18 cellular contexts compared by ENCODE assay signal in the genomic region with DNA sequence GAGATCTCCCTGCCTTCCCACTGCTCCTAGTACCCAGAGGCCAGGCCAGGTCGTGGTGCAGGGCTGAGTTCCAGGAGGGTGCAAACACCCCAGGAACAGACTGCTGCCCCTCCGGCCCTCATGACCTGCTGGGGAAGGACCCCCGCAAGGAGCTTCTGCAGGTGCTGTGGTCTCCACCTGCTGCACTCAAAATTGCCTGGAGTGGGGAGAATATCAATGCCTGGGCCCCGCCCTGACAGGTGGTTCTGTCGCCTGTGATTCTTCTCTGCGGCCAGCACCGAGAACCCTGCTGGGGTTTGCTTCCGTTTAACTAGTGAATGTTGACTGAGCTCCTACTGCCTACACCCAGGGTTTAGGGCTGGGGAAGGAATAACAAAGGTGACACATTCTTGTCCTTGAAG. TPM values are rescaled to one million over a fixed set of nuclear protein-coding genes. Genes with fewer than 3 reads are reported as not detected.
A peak's percentile ranks its signal among the peaks of the same experiment; 100 is the strongest.
DNase-seq lines count a peak whose midpoint lies in the region.
"Had no signal": no experiment of that assay in that cellular context is flagged by ENCODE, and none has a peak within 500 bp of the region (broad histone marks: within the 10 kb centered on the region; RNA-seq: fewer than 3 reads in every experiment).

No MANE protein-coding gene starts in this region.

- H3K27me3 ChIP-seq in mesenchymal stem cell (ENCODE audit: control insufficient read depth in 1 of 2, insufficient read depth in 1 of 2, low read length in 2 of 2), result peaks cover 0 to 58% of the 10 kb centered on the region in 2 experiments
- H3K27me3 ChIP-seq: uterus had no signal

- no peak overlapping the region for H3K4ac ChIP-seq in mesenchymal stem cell (ENCODE audit: low read depth in 1 of 2, low read length in 2 of 2)

- H2BK5ac ChIP-seq in mesenchymal stem cell (ENCODE audit: low read depth, low read length, poor library complexity, severe bottlenecking), result no peak overlapping the region

- peak overlapping the region; percentile 92 for H2AK5ac ChIP-seq in mesenchymal stem cell (ENCODE audit: low read length, severe bottlenecking)

- H3K79me1 ChIP-seq in mesenchymal stem cell (replicated peaks; ENCODE audit: low read length, poor library complexity, severe bottlenecking), result peaks cover 1% of the 10 kb centered on the region

- no peak overlapping the region for H3K27ac ChIP-seq in mesenchymal stem cell (ENCODE audit: low read length, poor library complexity, severe bottlenecking)
- H3K27ac ChIP-seq: uterus had no signal

- no peak overlapping the region for H2AFZ ChIP-seq in mesenchymal stem cell (ENCODE audit: low read depth, low read length)

- DNase-seq in DMS153 (lab: John Stamatoyannopoulos, UW) (peak; percentile 70), NCI-H1092 treated with DMSO at 0.1 percent for 48 hours (lab: John Stamatoyannopoulos, UW) (peak; percentile 78), NCI-H748 treated with DMSO at 0.1 percent for 48 hours (lab: John Stamatoyannopoulos, UW) (peak; percentile 85), mesenchymal stem cell (no peak), RPMI8226 (no peak), GF-D8 (lab: John Stamatoyannopoulos, UW) (no peak), A172 (ENCODE audit: low spot score) (no peak), iPS-NIHi7 (ENCODE audit: extremely low spot score) (no peak)
- DNase-seq: activated CD8-positive, alpha-beta T cell treated with anti-CD3 and anti-CD28 coated beads for 36 hours; aorta; stimulated activated CD4-positive, alpha-beta T cell treated with anti-CD3 and anti-CD28 coated beads, Interleukin-12 subunit alpha, Interleukin-12 subunit beta, amount 100 ng/mL, for 4 hours; stimulated activated naive CD8-positive, alpha-beta T cell treated with anti-CD3 and anti-CD28 coated beads, Interleukin-15, amount 100 ng/mL, for 72 hours had no signal

- no peak overlapping the region for H3K23ac ChIP-seq in mesenchymal stem cell (ENCODE audit: low read length in 2 of 2)

- no peak overlapping the region for H2BK15ac ChIP-seq in mesenchymal stem cell (ENCODE audit: low read depth, poor library complexity, severe bottlenecking)

- peaks cover 0 to 8% of the 10 kb centered on the region in 2 experiments for H3K36me3 ChIP-seq in mesenchymal stem cell (ENCODE audit: control insufficient read depth in 1 of 2, insufficient read depth in 2 of 2, low read depth in 1 of 2, low read length in 2 of 2)
- H3K36me3 ChIP-seq: HAP-1, uterus had no signal

- no peak overlapping the region for H4K8ac ChIP-seq in mesenchymal stem cell (ENCODE audit: low read length)

- H3K18ac ChIP-seq in mesenchymal stem cell (ENCODE audit: low read depth in 1 of 2, low read length in 2 of 2), result no peak overlapping the region

- no peak overlapping the region for H2BK12ac ChIP-seq in mesenchymal stem cell (ENCODE audit: low read length in 2 of 2)

- no peak overlapping the region for H3K14ac ChIP-seq in mesenchymal stem cell (ENCODE audit: low read length in 2 of 2)

- 51% methylated on average over 8 of the region's 8 CpGs for WGBS in mesenchymal stem cell

- H3K4me1 ChIP-seq in mesenchymal stem cell (ENCODE audit: control insufficient read depth, insufficient read depth, low read depth, low read length), result peaks cover 61% of the 10 kb centered on the region
- H3K4me1 ChIP-seq: HAP-1, uterus had no signal

- no peak overlapping the region for H3K9ac ChIP-seq in mesenchymal stem cell (ENCODE audit: low read length)

- no peak overlapping the region for H2BK120ac ChIP-seq in mesenchymal stem cell (ENCODE audit: low read depth, low read length)

- H3K4me2 ChIP-seq in mesenchymal stem cell (ENCODE audit: low read length, poor library complexity, severe bottlenecking), result no peak overlapping the region

- no peaks in the 10 kb centered on the region for H3K9me3 ChIP-seq in mesenchymal stem cell (ENCODE audit: control insufficient read depth, low read length)
- H3K9me3 ChIP-seq: HAP-1, uterus had no signal

- no peak overlapping the region for H4K91ac ChIP-seq in mesenchymal stem cell (ENCODE audit: low read length)

- no peak overlapping the region for H3K4me3 ChIP-seq in mesenchymal stem cell (ENCODE audit: insufficient read depth in 1 of 2, low read depth in 1 of 2, low read length in 2 of 2)
- H3K4me3 ChIP-seq: GM12878, HAP-1, uterus had no signal

RNA-seq across cellular contexts. Expression of a gene that starts 2.1 kb away (rescaled TPM):
- polyA plus RNA-seq in mesenchymal stem cell (2013, experiment 1 of 2), result not detected
- polyA plus RNA-seq in mesenchymal stem cell (2013, experiment 2 of 2), result not detected
- not detected in 2 replicates for total RNA-seq in A172 (2014; rRNA removed; shearing (Covaris generic))
- total RNA-seq: activated CD8-positive, alpha-beta T cell treated with anti-CD3 and anti-CD28 coated beads for 36 hours; GM12878 had no signal
- polyA plus RNA-seq: BJ, GM12878 had no signal

RNA-seq across cellular contexts. Expression of a gene that starts 33.5 kb away (rescaled TPM):
- not detected for polyA plus RNA-seq in mesenchymal stem cell (2013, experiment 1 of 2)
- polyA plus RNA-seq in mesenchymal stem cell (2013, experiment 2 of 2), result not detected
- not detected in 2 replicates for total RNA-seq in A172 (2014; rRNA removed; shearing (Covaris generic))
- total RNA-seq: activated CD8-positive, alpha-beta T cell treated with anti-CD3 and anti-CD28 coated beads for 36 hours; aorta; Daoy; GM12878; kidney epithelial cell; uterus had no signal
- polyA plus RNA-seq: BJ had no signal

RNA-seq across cellular contexts. Expression of a gene that starts 49.0 kb away (rescaled TPM):
- polyA plus RNA-seq in mesenchymal stem cell (2013, experiment 1 of 2), result not detected
- not detected for polyA plus RNA-seq in mesenchymal stem cell (2013, experiment 2 of 2)
- not detected in 2 replicates for total RNA-seq in A172 (2014; rRNA removed; shearing (Covaris generic))
- total RNA-seq: aorta, Daoy, GM12878, kidney epithelial cell, uterus had no signal
- polyA plus RNA-seq: BJ had no signal

Comparison
In these comparisons a context has a peak if more than half of its experiments do, and no peak if none do; other contexts are left out.
1. DNase-seq: peak in DMS153 (single experiment), NCI-H1092 treated with DMSO at 0.1 percent for 48 hours (single experiment) and NCI-H748 treated with DMSO at 0.1 percent for 48 hours (single experiment); none in mesenchymal stem cell (single experiment), RPMI8226 (single experiment), GF-D8 (single experiment), A172 (single experiment) and iPS-NIHi7 (single experiment).